In genomic region chr17:30838187-30838807, GRCh38 we compare ENCODE assay signal across 33 cellular contexts.
"Had no signal": no experiment of that assay in that cellular context is flagged by ENCODE, and none has a peak within 500 bp of the region (broad histone marks: within the 10 kb centered on the region; RNA-seq: fewer than 3 reads in every experiment).

No MANE protein-coding gene starts in this region.

- FAIRE-seq: astrocyte, bronchial epithelial cell had no signal

- H3K4me1 ChIP-seq: esophagus muscularis mucosa, foreskin keratinocyte, gastrocnemius medialis, heart right ventricle had no signal

- H3K27me3 Mint-ChIP-seq: activated CD4-positive, alpha-beta memory T cell treated with anti-CD3 and anti-CD28 coated beads for 36 hours; activated CD4-positive, alpha-beta T cell treated with anti-CD3 and anti-CD28 coated beads for 36 hours; activated CD4-positive, alpha-beta T cell treated with anti-CD3 and anti-CD28 coated beads, Interleukin-2, amount 10 ng/mL, durations not matched to agents 24 days and 14 days; activated CD8-positive, alpha-beta memory T cell treated with anti-CD3 and anti-CD28 coated beads, Interleukin-2, amount 10 ng/mL, durations not matched to agents 7 days and 5 days; activated naive CD8-positive, alpha-beta T cell; central memory CD8-positive, alpha-beta T cell; effector memory CD8-positive, alpha-beta T cell; T-helper 17 cell had no signal

- H3K27ac Mint-ChIP-seq: activated CD4-positive, alpha-beta memory T cell treated with anti-CD3 and anti-CD28 coated beads for 36 hours; activated CD4-positive, alpha-beta T cell treated with anti-CD3 and anti-CD28 coated beads for 36 hours; activated CD4-positive, alpha-beta T cell treated with anti-CD3 and anti-CD28 coated beads, Interleukin-2, amount 10 ng/mL, durations not matched to agents 24 days and 14 days; activated CD8-positive, alpha-beta memory T cell treated with anti-CD3 and anti-CD28 coated beads, Interleukin-2, amount 10 ng/mL, durations not matched to agents 7 days and 5 days; activated CD8-positive, alpha-beta T cell treated with anti-CD3 and anti-CD28 coated beads, Interleukin-2, amount 10 ng/mL, durations not matched to agents 7 days and 5 days; activated naive CD8-positive, alpha-beta T cell; effector memory CD8-positive, alpha-beta T cell; T-helper 17 cell; T-helper 2 cell treated with Interferon-gamma antibody and Interleukin-4, amounts not matched to agents 5 μg/mL and 100 μg/mL, for 36 hours had no signal

- H3K27ac ChIP-seq: brain microvascular endothelial cell, coronary artery, esophagus muscularis mucosa, foreskin keratinocyte, gastrocnemius medialis, heart right ventricle had no signal

- H3K4me1 Mint-ChIP-seq: T-helper 17 cell had no signal

- H3K27me3 ChIP-seq: brain microvascular endothelial cell, esophagus muscularis mucosa, foreskin keratinocyte, gastrocnemius medialis, heart right ventricle had no signal

- H3K36me3 ChIP-seq: brain microvascular endothelial cell, gastrocnemius medialis had no signal

- ATAC-seq: activated CD4-positive, alpha-beta T cell treated with anti-CD3 and anti-CD28 coated beads for 36 hours; activated CD8-positive, alpha-beta memory T cell treated with anti-CD3 and anti-CD28 coated beads, Interleukin-2, amount 10 ng/mL, durations not matched to agents 7 days and 5 days; activated CD8-positive, alpha-beta T cell treated with anti-CD3 and anti-CD28 coated beads, Interleukin-2, amount 10 ng/mL, durations not matched to agents 7 days and 5 days; effector memory CD8-positive, alpha-beta T cell; foreskin keratinocyte; gastrocnemius medialis; heart right ventricle; T-helper 17 cell had no signal

- H3K4me3 Mint-ChIP-seq: activated CD4-positive, alpha-beta memory T cell treated with anti-CD3 and anti-CD28 coated beads for 36 hours; activated CD4-positive, alpha-beta T cell treated with anti-CD3 and anti-CD28 coated beads for 36 hours; activated CD4-positive, alpha-beta T cell treated with anti-CD3 and anti-CD28 coated beads, Interleukin-2, amount 10 ng/mL, durations not matched to agents 24 days and 14 days; activated CD8-positive, alpha-beta memory T cell treated with anti-CD3 and anti-CD28 coated beads, Interleukin-2, amount 10 ng/mL, durations not matched to agents 7 days and 5 days; activated CD8-positive, alpha-beta T cell treated with anti-CD3 and anti-CD28 coated beads, Interleukin-2, amount 10 ng/mL, durations not matched to agents 7 days and 5 days; activated naive CD8-positive, alpha-beta T cell; central memory CD8-positive, alpha-beta T cell; effector memory CD8-positive, alpha-beta T cell; T-helper 17 cell; T-helper 2 cell treated with Interferon-gamma antibody and Interleukin-4, amounts not matched to agents 5 μg/mL and 100 μg/mL, for 36 hours had no signal

- H3K9me3 ChIP-seq: esophagus muscularis mucosa, gastrocnemius medialis, heart right ventricle had no signal

- H3K4me3 ChIP-seq: coronary artery, esophagus muscularis mucosa, gastrocnemius medialis, heart right ventricle had no signal

- H3K9me3 Mint-ChIP-seq: activated CD4-positive, alpha-beta memory T cell treated with anti-CD3 and anti-CD28 coated beads for 36 hours; activated CD4-positive, alpha-beta T cell treated with anti-CD3 and anti-CD28 coated beads, Interleukin-2, amount 10 ng/mL, durations not matched to agents 24 days and 14 days; central memory CD8-positive, alpha-beta T cell; effector memory CD8-positive, alpha-beta T cell; T-helper 2 cell treated with Interferon-gamma antibody and Interleukin-4, amounts not matched to agents 5 μg/mL and 100 μg/mL, for 36 hours had no signal

- DNase-seq: activated CD4-positive, alpha-beta memory T cell treated with anti-CD3 and anti-CD28 coated beads for 36 hours; activated CD4-positive, alpha-beta T cell treated with anti-CD3 and anti-CD28 coated beads for 36 hours; activated CD4-positive, alpha-beta T cell treated with anti-CD3 and anti-CD28 coated beads, Interleukin-2, amount 10 ng/mL, durations not matched to agents 24 days and 14 days; activated CD4-positive, CD25-positive, alpha-beta regulatory T cell; activated CD4-positive, CD25-positive, alpha-beta regulatory T cell treated with anti-CD3 and anti-CD28 coated beads, Interleukin-2, amount 50 U/mL, for 72 hours; activated CD8-positive, alpha-beta memory T cell treated with anti-CD3 and anti-CD28 coated beads, Interleukin-2, amount 10 ng/mL, durations not matched to agents 7 days and 5 days; activated CD8-positive, alpha-beta memory T cell treated with anti-CD3 and anti-CD28 coated beads, Interleukin-2, amount 50 U/mL, for 4 hours; activated CD8-positive, alpha-beta T cell treated with anti-CD3 and anti-CD28 coated beads, Interleukin-2, amount 10 ng/mL, durations not matched to agents 7 days and 5 days; activated gamma-delta T cell; activated naive CD4-positive, alpha-beta T cell treated with anti-CD3 and anti-CD28 coated beads, Interleukin-2, amount 50 U/mL, for 16 hours; activated naive CD4-positive, alpha-beta T cell treated with Interleukin-2 at 50 U/mL for 16 hours; activated T-cell treated with anti-CD3 and anti-CD28 coated beads, Interleukin-2, amount 50 U/mL, for 1 hour; activated T-cell treated with anti-CD3 and anti-CD28 coated beads, Interleukin-2, amount 50 U/mL, for 48 hours; amniotic stem cell; anterior cingulate cortex; brain microvascular endothelial cell; dermis blood vessel endothelial cell; effector CD4-positive, alpha-beta T cell; effector memory CD8-positive, alpha-beta T cell; erythroblast; foreskin keratinocyte; gastrocnemius medialis; heart right ventricle; T-helper 1 cell; T-helper 17 cell; T1000 had no signal
